Comparison of ENCODE assay signal across 26 cellular contexts in the genomic region with DNA sequence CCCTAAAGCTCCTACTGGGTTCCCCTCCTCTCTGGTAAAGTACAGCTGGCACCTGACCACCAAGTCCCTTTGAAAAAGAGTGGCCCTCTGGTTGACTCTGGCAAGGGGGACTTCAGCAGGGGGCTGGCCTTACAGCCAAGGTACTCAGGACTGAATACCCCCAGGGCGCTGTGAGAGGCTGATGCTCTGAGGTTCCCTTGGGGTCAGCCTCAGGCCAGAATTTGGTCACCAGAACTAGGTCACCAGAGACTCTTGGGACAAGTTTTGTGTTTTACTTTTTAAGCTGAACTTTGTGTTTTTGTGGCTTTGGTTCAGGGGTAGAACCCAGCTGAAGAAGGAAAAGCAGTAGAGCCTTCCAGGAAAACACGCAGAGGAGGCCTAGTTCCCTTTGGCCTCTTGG.
"Had no signal": no experiment of that assay in that cellular context is flagged by ENCODE, and none has a peak within 500 bp of the region (broad histone marks: within the 10 kb centered on the region; RNA-seq: fewer than 3 reads in every experiment).

No MANE protein-coding gene starts in this region.

- DNase-seq: activated CD4-positive, alpha-beta T cell treated with anti-CD3 and anti-CD28 coated beads, Interleukin-2, amount 10 ng/mL, durations not matched to agents 24 days and 14 days; activated CD4-positive, alpha-beta T cell treated with anti-CD3 and anti-CD28 coated beads, Interleukin-2, amount 50 U/mL, for 4 hours; activated CD8-positive, alpha-beta T cell treated with anti-CD3 and anti-CD28 coated beads for 36 hours; activated effector memory CD4-positive, alpha-beta T cell treated with anti-CD3 and anti-CD28 coated beads, Interleukin-2, amount 50 U/mL, for 16 hours; activated naive CD4-positive, alpha-beta T cell; activated T-cell treated with anti-CD3 and anti-CD28 coated beads, Interleukin-2, amount 50 U/mL, for 1 hour; activated T-cell treated with anti-CD3 and anti-CD28 coated beads, Interleukin-2, amount 50 U/mL, for 72 hours; body of pancreas; MM.1S; MV-4-11; NCI-H1092; NCI-H1436 treated with DMSO at 0.1 percent for 48 hours; NCI-H1694 treated with DMSO at 0.1 percent for 48 hours; NCI-H2029; NCI-H345; NCI-H524 treated with DMSO at 0.1 percent for 48 hours; SHP77 treated with DMSO at 0.1 percent for 48 hours; SK-N-SH had no signal

- H3K27me3 ChIP-seq: adrenal gland, body of pancreas, SJSA1 had no signal

- H3K27ac ChIP-seq: adrenal gland, body of pancreas, KMS-11, SJSA1 had no signal

- H3K36me3 ChIP-seq: adrenal gland, SJSA1 had no signal

- H3K4me3 Mint-ChIP-seq: activated CD4-positive, alpha-beta T cell treated with anti-CD3 and anti-CD28 coated beads, Interleukin-2, amount 10 ng/mL, durations not matched to agents 24 days and 14 days; activated CD8-positive, alpha-beta T cell treated with anti-CD3 and anti-CD28 coated beads for 36 hours; activated T-cell treated with anti-CD3 and anti-CD28 coated beads, Interleukin-2, amount 50 U/mL, for 72 hours; activated T-helper 17 cell treated with anti-CD3 and anti-CD28 coated beads, Interleukin-2, amount 50 U/mL, for 72 hours; T-helper 1 cell treated with Interleukin-12 subunit alpha and Interleukin-12 subunit beta and Interleukin-4 antibody, amounts not matched to agents 30 μg/mL and 1 μg/mL, for 36 hours; T-helper 2 cell treated with Interferon-gamma antibody and Interleukin-4, amounts not matched to agents 5 μg/mL and 100 μg/mL, for 36 hours had no signal

- H3K36me3 Mint-ChIP-seq: activated naive CD4-positive, alpha-beta T cell treated with anti-CD3 and anti-CD28 coated beads, Interleukin-2, amount 50 U/mL, for 72 hours had no signal

- H3K4me1 Mint-ChIP-seq: activated T-helper 17 cell treated with anti-CD3 and anti-CD28 coated beads, Interleukin-2, amount 50 U/mL, for 72 hours had no signal

- ATAC-seq: activated T-cell treated with anti-CD3 and anti-CD28 coated beads, Interleukin-2, amount 50 U/mL, for 72 hours; body of pancreas; Panc1 had no signal

- H3K4me3 ChIP-seq: adrenal gland, body of pancreas, SJSA1 had no signal

- H3K9ac ChIP-seq: KMS-11, SK-N-SH had no signal

- H3K9me3 Mint-ChIP-seq: activated CD4-positive, alpha-beta T cell treated with anti-CD3 and anti-CD28 coated beads, Interleukin-2, amount 10 ng/mL, durations not matched to agents 24 days and 14 days; activated CD8-positive, alpha-beta T cell treated with anti-CD3 and anti-CD28 coated beads for 36 hours; activated naive CD4-positive, alpha-beta T cell treated with anti-CD3 and anti-CD28 coated beads, Interleukin-2, amount 50 U/mL, for 72 hours; activated T-cell treated with anti-CD3 and anti-CD28 coated beads, Interleukin-2, amount 50 U/mL, for 72 hours; activated T-helper 17 cell treated with anti-CD3 and anti-CD28 coated beads, Interleukin-2, amount 50 U/mL, for 72 hours; T-helper 1 cell treated with Interleukin-12 subunit alpha and Interleukin-12 subunit beta and Interleukin-4 antibody, amounts not matched to agents 30 μg/mL and 1 μg/mL, for 36 hours; T-helper 2 cell treated with Interferon-gamma antibody and Interleukin-4, amounts not matched to agents 5 μg/mL and 100 μg/mL, for 36 hours had no signal

- H3K27me3 Mint-ChIP-seq: activated CD4-positive, alpha-beta T cell treated with anti-CD3 and anti-CD28 coated beads, Interleukin-2, amount 10 ng/mL, durations not matched to agents 24 days and 14 days; activated CD8-positive, alpha-beta T cell treated with anti-CD3 and anti-CD28 coated beads for 36 hours; activated T-helper 17 cell treated with anti-CD3 and anti-CD28 coated beads, Interleukin-2, amount 50 U/mL, for 72 hours had no signal

- H3K9me3 ChIP-seq: adrenal gland, body of pancreas, SJSA1, SK-N-SH had no signal

- H3K4me1 ChIP-seq: body of pancreas, SJSA1 had no signal

- H3K27ac Mint-ChIP-seq: activated CD4-positive, alpha-beta T cell treated with anti-CD3 and anti-CD28 coated beads, Interleukin-2, amount 10 ng/mL, durations not matched to agents 24 days and 14 days; activated CD8-positive, alpha-beta T cell treated with anti-CD3 and anti-CD28 coated beads for 36 hours; activated T-cell treated with anti-CD3 and anti-CD28 coated beads, Interleukin-2, amount 50 U/mL, for 72 hours; activated T-helper 17 cell treated with anti-CD3 and anti-CD28 coated beads, Interleukin-2, amount 50 U/mL, for 72 hours; T-helper 1 cell treated with Interleukin-12 subunit alpha and Interleukin-12 subunit beta and Interleukin-4 antibody, amounts not matched to agents 30 μg/mL and 1 μg/mL, for 36 hours; T-helper 2 cell treated with Interferon-gamma antibody and Interleukin-4, amounts not matched to agents 5 μg/mL and 100 μg/mL, for 36 hours had no signal
